ENCODE assay signal across 12 cellular contexts in genomic region chr13:114149774-114150740, GRCh38. TPM values are rescaled to one million over a fixed set of nuclear protein-coding genes. Genes with fewer than 3 reads are reported as not detected.
DNase-seq lines count a peak whose midpoint lies in the region; ATAC-seq and TF ChIP-seq lines count a peak whose summit lies in the region.
"Had no signal": no experiment of that assay in that cellular context is flagged by ENCODE, and none has a peak within 500 bp of the region (broad histone marks: within the 10 kb centered on the region; RNA-seq: fewer than 3 reads in every experiment).

No MANE protein-coding gene starts in this region.

- no peak for DNase-seq in CD4-positive, alpha-beta T cell
- DNase-seq in H7 (peak; percentile 31), NCI-H69 (lab: John Stamatoyannopoulos, UW) (peak; percentile 83), epithelial cell of proximal tubule (ENCODE audit: low read depth) (no peak), hepatic stellate cell (ENCODE audit: low spot score) (no peak), LoVo (ENCODE audit: low spot score) (no peak), glomerular visceral epithelial cell (ENCODE audit: extremely low spot score) (no peak), breast epithelium (ENCODE audit: low spot score in 2 of 2) (no peak)
- DNase-seq: HCEC 1CT had no signal

- H3K36me3 Mint-ChIP-seq in CD4-positive, alpha-beta T cell (ENCODE audit: low read depth), result peaks cover 10% of the 10 kb centered on the region

- POLR2A ChIA-PET in CD4-positive, alpha-beta T cell (lab: Charles Lee), result interaction anchor here (1.0 to 3.4 kb wide), 6 partner anchors 7 to 73 kb away, joined by 3 to 24 read pairs (median 16); no protein-coding TSS in a partner anchor

- H3K4me1 Mint-ChIP-seq in CD4-positive, alpha-beta T cell (ENCODE audit: low read depth), result peaks cover 91% of the 10 kb centered on the region
- H3K4me1 Mint-ChIP-seq: nephron had no signal

- H3K36me3 ChIP-seq in H7 (replicated peaks; ENCODE audit: control insufficient read depth, insufficient read depth, low read length), result no peaks in the 10 kb centered on the region
- no peaks in the 10 kb centered on the region for H3K36me3 ChIP-seq in breast epithelium

- peak overlapping the region; percentile 95 for H3K27ac Mint-ChIP-seq in CD4-positive, alpha-beta T cell
- H3K27ac Mint-ChIP-seq: nephron had no signal

- CTCF ChIA-PET in CD4-positive, alpha-beta T cell (lab: Charles Lee), result no interaction called here

- H3K9me3 ChIP-seq in CD4-positive, alpha-beta T cell (ENCODE audit: control insufficient read depth, low read length), result no peaks in the 10 kb centered on the region
- no peaks in the 10 kb centered on the region for H3K9me3 ChIP-seq in breast epithelium

- H3K27ac ChIP-seq in CD4-positive, alpha-beta T cell (ENCODE audit: low read depth, low read length), result peak overlapping the region; percentile 92
- H3K27ac ChIP-seq in breast epithelium, result peak overlapping the region in 1 of 2 donors; percentile 3

- ATAC-seq in CD4-positive, alpha-beta T cell (ENCODE audit: poor library complexity), result no peak

- TF ChIP-seq POLR2A in breast epithelium (IDR thresholded peaks at IDR 0.05), result no peak

- no peaks in the 10 kb centered on the region for H3K27me3 Mint-ChIP-seq in CD4-positive, alpha-beta T cell

- peak overlapping the region; percentile 81 for H3K4me3 Mint-ChIP-seq in CD4-positive, alpha-beta T cell
- H3K4me3 Mint-ChIP-seq: nephron had no signal

- H3K4me1 ChIP-seq in breast epithelium, result peaks cover 0 to 6% of the 10 kb centered on the region in 2 donors

- H3K4me3 ChIP-seq in H7 (ENCODE audit: insufficient read depth, low read depth, low read length) (no peak overlapping the region), epithelial cell of proximal tubule (ENCODE audit: low read depth, low read length) (no peak overlapping the region), breast epithelium (no peak overlapping the region)

- H3K9me3 Mint-ChIP-seq in CD4-positive, alpha-beta T cell, result no peaks in the 10 kb centered on the region
- H3K9me3 Mint-ChIP-seq: nephron had no signal

- intact Hi-C loops in CD4-positive, alpha-beta T cell (cut with DNase I, micrococcal nuclease), result loop anchor here (2.0 to 5.0 kb wide), 3 partner anchors 13 to 77 kb away; no protein-coding TSS in a partner anchor
- intact Hi-C loops in breast epithelium (cut with DNase I; ENCODE audit: low total_unique reads), result no loop called here

- no peak for TF ChIP-seq CTCF in CD4-positive, alpha-beta T cell (IDR thresholded peaks at IDR 0.05)
- peak; percentile 4 for TF ChIP-seq CTCF in epithelial cell of proximal tubule (conservative IDR thresholded peaks at IDR 0.05; ENCODE audit: low read depth, low read length)
- no peak for TF ChIP-seq CTCF in breast epithelium (IDR thresholded peaks at IDR 0.05)

- no peaks in the 10 kb centered on the region for H3K27me3 ChIP-seq in CD4-positive, alpha-beta T cell (ENCODE audit: control insufficient read depth, insufficient read depth, low read length)
- H3K27me3 ChIP-seq in H7 (ENCODE audit: control insufficient read depth, insufficient read depth, low read length) (no peaks in the 10 kb centered on the region; the same call in 1 of the 2 replicates), breast epithelium (no peaks in the 10 kb centered on the region)

RNA-seq across cellular contexts. Expression of gene RASA3, which starts 17.6 kb away (rescaled TPM):
- total RNA-seq in CD4-positive, alpha-beta T cell, result 100 to 1,000 TPM; 181 to 184 TPM
- total RNA-seq in H7 (2014; rRNA removed; shearing (Covaris generic)), result 15.3 and 16.5 TPM in 2 replicates
- 25.7 and 26.8 TPM in 2 replicates for total RNA-seq in epithelial cell of proximal tubule
- total RNA-seq in breast epithelium, result 10 to 100 TPM; 14.2 to 54.9 (median 31.5) TPM

RNA-seq across cellular contexts. Expression of gene CFAP97D2, which starts 29.0 kb away (rescaled TPM):
- under 1 TPM; 0.47 to 0.52 TPM for total RNA-seq in CD4-positive, alpha-beta T cell
- total RNA-seq in H7 (2014; rRNA removed; shearing (Covaris generic)), result not detected in 2 replicates
- total RNA-seq in epithelial cell of proximal tubule (not detected in 2 replicates), breast epithelium (not detected)
- total RNA-seq: skeletal muscle tissue; T-helper 2 cell treated with Interferon-gamma antibody and Interleukin-4, amounts not matched to agents 100 ng/mL and 5 ng/mL, for 36 hours had no signal

Comparison
In these comparisons a context has a peak if more than half of its experiments do, and no peak if none do; other contexts are left out.
1. DNase-seq: peak in H7 (single experiment) and NCI-H69 (single experiment); none in CD4-positive, alpha-beta T cell (0 of 10), epithelial cell of proximal tubule (single experiment), hepatic stellate cell (single experiment), LoVo (single experiment), glomerular visceral epithelial cell (single experiment) and breast epithelium (0 of 2).